In the genomic region with DNA sequence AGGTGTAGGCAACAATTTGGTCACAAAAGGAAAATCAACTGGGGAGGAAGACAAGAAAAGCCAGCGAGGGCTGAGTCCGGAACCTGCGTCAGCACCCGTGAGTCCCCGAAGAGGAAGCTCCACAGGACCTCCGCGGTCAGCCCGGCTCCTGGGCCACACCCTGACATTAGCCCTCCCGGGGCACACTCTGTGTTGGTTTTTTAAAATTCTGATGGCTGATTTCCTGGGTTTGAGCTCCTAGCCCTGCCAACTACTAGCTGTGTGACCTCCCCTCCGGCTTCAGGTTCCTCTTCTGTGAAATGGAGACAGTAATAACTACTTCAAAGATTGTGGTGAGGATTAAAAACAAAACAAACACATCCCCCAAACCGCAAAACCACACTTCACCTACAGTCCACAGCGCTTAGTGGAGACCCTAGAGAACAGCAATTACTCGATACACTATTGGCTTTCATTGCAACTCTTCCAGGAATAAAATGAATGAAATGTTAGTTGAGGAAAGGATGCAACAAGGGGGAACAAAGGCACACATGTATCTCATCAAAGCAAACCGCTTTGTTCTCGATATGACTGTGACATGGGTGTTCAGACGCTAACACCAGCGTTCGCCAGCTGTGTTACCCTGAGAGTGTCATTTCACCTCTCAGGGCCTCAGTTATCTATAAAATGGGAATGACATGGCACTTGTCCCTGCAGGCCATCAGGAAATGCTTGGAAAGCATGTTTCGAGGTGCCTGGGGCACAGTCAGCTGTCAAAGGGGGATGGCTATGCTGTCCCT, we compare ENCODE assay signal across 10 cellular contexts. TPM values are rescaled to one million over a fixed set of nuclear protein-coding genes. Genes with fewer than 3 reads are reported as not detected.
DNase-seq lines count a peak whose midpoint lies in the region; ATAC-seq, FAIRE-seq and TF ChIP-seq lines count a peak whose summit lies in the region.
"Had no signal": no experiment of that assay in that cellular context is flagged by ENCODE, and none has a peak within 500 bp of the region (broad histone marks: within the 10 kb centered on the region; RNA-seq: fewer than 3 reads in every experiment).

No MANE protein-coding gene starts in this region.

- no peaks in the 10 kb centered on the region for H3K27me3 ChIP-seq in pancreas
- H3K27me3 ChIP-seq: thyroid gland had no signal

- 55 to 73% methylated on average over 19 of the region's 19 CpGs for WGBS in pancreas, 2 donors

- intact Hi-C loops in pancreas (cut with DNase I): no loop called here

- DNase-seq in NOMO-1 treated with DMSO at 0.1 percent for 48 hours (lab: John Stamatoyannopoulos, UW; ENCODE audit: unreplicated experiment) (peak; percentile 87), activated gamma-delta T cell treated with Interleukin-2 at 50 U/mL for 16 hours (peak; percentile 58), pancreas (peak in 1 of 6 donors; percentile 38), LoVo (ENCODE audit: low spot score) (no peak), RCC 7860 (ENCODE audit: low spot score) (no peak), mesenteric fat pad (ENCODE audit: low spot score) (no peak)

- H3K4me1 ChIP-seq in pancreas: no peaks in the 10 kb centered on the region

- H3K4me3 ChIP-seq in pancreas: no peak overlapping the region
- H3K4me3 ChIP-seq: thyroid gland had no signal

- H3K9me3 ChIP-seq in pancreas: no peaks in the 10 kb centered on the region
- H3K9me3 ChIP-seq: thyroid gland had no signal

- ATAC-seq in GM18519 (IDR thresholded peaks at IDR 0.05; ENCODE audit: low FRiP score, unreplicated experiment): peak; percentile 51
- ATAC-seq in HG02763 (IDR thresholded peaks at IDR 0.05; ENCODE audit: unreplicated experiment): peak; percentile 47
- ATAC-seq in pancreas: peak in 3 of 4 donors; percentile 33 to 58 (median 34)

- no peaks in the 10 kb centered on the region for H3K36me3 ChIP-seq in pancreas
- H3K36me3 ChIP-seq: thyroid gland had no signal

- peak overlapping the region in 1 of 4 donors; percentile 12 for H3K27ac ChIP-seq in pancreas

- TF ChIP-seq CTCF in pancreas (IDR thresholded peaks at IDR 0.05): no peak

- FAIRE-seq in pancreas (lab: Jason Lieb, UNC): no peak
- no peak for FAIRE-seq in RCC 7860 (lab: Jason Lieb, UNC)

RNA-seq across cellular contexts. Expression of a gene that starts 1.0 kb away (rescaled TPM):
- under 1 TPM in 3 of 6 donors, not detected in 3; 0.17 to 0.90 (median 0.24) TPM for total RNA-seq in pancreas
- polyA plus RNA-seq in pancreas: under 1 TPM; 0.09 to 0.15 TPM
- total RNA-seq in mesenteric fat pad: 0.26 TPM

RNA-seq across cellular contexts. Expression of a gene that starts 58.3 kb away (rescaled TPM):
- total RNA-seq in pancreas (1 to 10 TPM in 1 of 6 donors, under 1 TPM in 5; 0.12 to 2.5 (median 0.47) TPM), mesenteric fat pad (331 TPM)
- 1 to 10 TPM in 1 of 2 donors, under 1 TPM in 1; 0.38 to 2.3 TPM for polyA plus RNA-seq in pancreas
- total RNA-seq: M059J had no signal

Comparison
In these comparisons a context has a peak if more than half of its experiments do, and no peak if none do; other contexts are left out.
1. DNase-seq: peak in NOMO-1 treated with DMSO at 0.1 percent for 48 hours (single experiment) and activated gamma-delta T cell treated with Interleukin-2 at 50 U/mL for 16 hours (single experiment); none in LoVo (single experiment), RCC 7860 (single experiment) and mesenteric fat pad (single experiment).
2. RNA of a gene that starts 58.3 kb away (total RNA-seq): 331 TPM in mesenteric fat pad (single experiment); 0.12 to 2.5 TPM in pancreas; every median in the first group is over 10 times any median in the second.
3. Peak in every context shown above with its lines, with median percentiles within 50 percentile points of each other: ATAC-seq.